15 cellular contexts compared by ENCODE assay signal in genomic region chr15:89664441-89664840, GRCh38. TPM values are rescaled to one million over a fixed set of nuclear protein-coding genes. Genes with fewer than 3 reads are reported as not detected.
DNase-seq lines count a peak whose midpoint lies in the region; ATAC-seq and TF ChIP-seq lines count a peak whose summit lies in the region.
"Had no signal": no experiment of that assay in that cellular context is flagged by ENCODE, and none has a peak within 500 bp of the region (broad histone marks: within the 10 kb centered on the region; RNA-seq: fewer than 3 reads in every experiment).

No MANE protein-coding gene starts in this region.

- no peaks in the 10 kb centered on the region for H3K36me3 Mint-ChIP-seq in activated CD4-positive, alpha-beta T cell treated with anti-CD3 and anti-CD28 coated beads for 36 hours (ENCODE audit: low read depth)
- no peaks in the 10 kb centered on the region for H3K36me3 Mint-ChIP-seq in brain
- H3K36me3 Mint-ChIP-seq: activated CD8-positive, alpha-beta memory T cell treated with anti-CD3 and anti-CD28 coated beads, Interleukin-2, amount 10 ng/mL, durations not matched to agents 7 days and 5 days; activated naive CD4-positive, alpha-beta T cell treated with anti-CD3 and anti-CD28 coated beads, Interleukin-2, amount 50 U/mL, for 72 hours had no signal

- no peak for TF ChIP-seq CTCF in brain (conservative IDR thresholded peaks at IDR 0.05)
- TF ChIP-seq CTCF in sigmoid colon (IDR thresholded peaks at IDR 0.05): no peak
- no peak for TF ChIP-seq CTCF in GM20000 (IDR thresholded peaks at IDR 0.05; ENCODE audit: extremely low read depth, missing control alignments)

- ATAC-seq in activated CD4-positive, alpha-beta T cell treated with anti-CD3 and anti-CD28 coated beads for 36 hours: no peak
- no peak for ATAC-seq in HG02571 (IDR thresholded peaks at IDR 0.05; ENCODE audit: unreplicated experiment)
- ATAC-seq in HG03378 (IDR thresholded peaks at IDR 0.05; ENCODE audit: unreplicated experiment): no peak
- ATAC-seq: activated CD8-positive, alpha-beta memory T cell treated with anti-CD3 and anti-CD28 coated beads, Interleukin-2, amount 10 ng/mL, durations not matched to agents 7 days and 5 days; activated naive CD4-positive, alpha-beta T cell treated with anti-CD3 and anti-CD28 coated beads, Interleukin-2, amount 50 U/mL, for 72 hours; pancreas had no signal

- no peaks in the 10 kb centered on the region for H3K9me3 Mint-ChIP-seq in activated CD4-positive, alpha-beta T cell treated with anti-CD3 and anti-CD28 coated beads for 36 hours (ENCODE audit: low read depth)
- peaks cover 0 to 6% (median 0%) of the 10 kb centered on the region in 5 experiments for H3K9me3 Mint-ChIP-seq in brain
- H3K9me3 Mint-ChIP-seq: activated naive CD4-positive, alpha-beta T cell treated with anti-CD3 and anti-CD28 coated beads, Interleukin-2, amount 50 U/mL, for 72 hours had no signal

- CTCF ChIA-PET in activated CD4-positive, alpha-beta T cell treated with anti-CD3 and anti-CD28 coated beads for 36 hours (lab: Charles Lee): no interaction called here

- 81 to 90% methylated on average over 8 of the region's 8 CpGs for WGBS in sigmoid colon, 2 donors

- peak overlapping the region; percentile 42 for H3K4me3 Mint-ChIP-seq in activated CD4-positive, alpha-beta T cell treated with anti-CD3 and anti-CD28 coated beads for 36 hours
- peak overlapping the region; percentile 77 to 85 (median 80) for H3K4me3 Mint-ChIP-seq in brain

- no peaks in the 10 kb centered on the region for H3K36me3 ChIP-seq in sigmoid colon
- H3K36me3 ChIP-seq: pancreas had no signal

- no peak overlapping the region for H3K4me3 ChIP-seq in sigmoid colon

- peaks cover 24% of the 10 kb centered on the region for H3K27me3 Mint-ChIP-seq in activated CD4-positive, alpha-beta T cell treated with anti-CD3 and anti-CD28 coated beads for 36 hours
- H3K27me3 Mint-ChIP-seq in brain: peaks cover 26% of the 10 kb centered on the region

- POLR2A ChIA-PET in activated CD4-positive, alpha-beta T cell treated with anti-CD3 and anti-CD28 coated beads for 36 hours (lab: Charles Lee): no interaction called here

- no peak overlapping the region for H3K27ac Mint-ChIP-seq in activated CD4-positive, alpha-beta T cell treated with anti-CD3 and anti-CD28 coated beads for 36 hours
- H3K27ac Mint-ChIP-seq in brain: peak overlapping the region in 3 of 5 experiments; percentile 59 to 81 (median 78)
- H3K27ac Mint-ChIP-seq: activated CD8-positive, alpha-beta memory T cell treated with anti-CD3 and anti-CD28 coated beads, Interleukin-2, amount 10 ng/mL, durations not matched to agents 7 days and 5 days; activated naive CD4-positive, alpha-beta T cell treated with anti-CD3 and anti-CD28 coated beads, Interleukin-2, amount 50 U/mL, for 72 hours had no signal

- no peak for TF ChIP-seq POLR2A in sigmoid colon (IDR thresholded peaks at IDR 0.05)

- DNase-seq in activated CD4-positive, alpha-beta T cell treated with anti-CD3 and anti-CD28 coated beads for 36 hours: no peak
- DNase-seq in activated CD4-positive, alpha-beta T cell treated with anti-CD3 and anti-CD28 coated beads for 4 hours: no peak
- DNase-seq in NCI-H2081 (lab: John Stamatoyannopoulos, UW): peak; percentile 64 to 90
- peak; percentile 29 for DNase-seq in sigmoid colon
- DNase-seq in GM20000 (ENCODE audit: low spot score): no peak
- DNase-seq: activated CD8-positive, alpha-beta memory T cell treated with anti-CD3 and anti-CD28 coated beads, Interleukin-2, amount 10 ng/mL, durations not matched to agents 7 days and 5 days; cerebellar nuclear complex; DMS 273 treated with DMSO at 0.1 percent for 48 hours; NK-92 treated with Interleukin-12 subunit alpha and Interleukin-12 subunit beta, amount 100 ng/mL, for 24 hours; pancreas; Right ventricle myocardium superior had no signal

- H3K27ac ChIP-seq in sigmoid colon: peak overlapping the region in 1 of 4 donors; percentile 86
- H3K27ac ChIP-seq: pancreas had no signal

- peaks cover 1% of the 10 kb centered on the region for H3K4me1 Mint-ChIP-seq in activated CD4-positive, alpha-beta T cell treated with anti-CD3 and anti-CD28 coated beads for 36 hours
- H3K4me1 Mint-ChIP-seq in brain: peaks cover 12% of the 10 kb centered on the region

- no peaks in the 10 kb centered on the region for H3K9me3 ChIP-seq in sigmoid colon
- H3K9me3 ChIP-seq: pancreas had no signal

- H3K27me3 ChIP-seq in sigmoid colon: no peaks in the 10 kb centered on the region
- H3K27me3 ChIP-seq: pancreas had no signal

- peaks cover 0 to 15% (median 6%) of the 10 kb centered on the region in 4 donors for H3K4me1 ChIP-seq in sigmoid colon

- no peak for TF ChIP-seq EP300 in sigmoid colon (IDR thresholded peaks at IDR 0.05)

- intact Hi-C loops in activated CD4-positive, alpha-beta T cell treated with anti-CD3 and anti-CD28 coated beads for 36 hours (cut with DNase I, micrococcal nuclease): no loop called here
- intact Hi-C loops in sigmoid colon (cut with DNase I): no loop called here

RNA-seq across cellular contexts. Expression of gene KIF7, which starts 9.2 kb away (rescaled TPM):
- 1 to 10 TPM; 2.1 to 2.3 TPM for total RNA-seq in activated CD4-positive, alpha-beta T cell treated with anti-CD3 and anti-CD28 coated beads for 36 hours
- polyA plus RNA-seq in brain (ENCODE audit: insufficient read depth, low read depth, low replicate concordance) (1.7 TPM), sigmoid colon (1 to 10 TPM in 1 of 3 donors, under 1 TPM in 2; 0.46 to 1.9 (median 0.60) TPM)
- total RNA-seq in sigmoid colon: 10 to 100 TPM in 1 of 4 donors, 1 to 10 TPM in 3; 5.4 to 15.2 (median 7.1) TPM

RNA-seq across cellular contexts. Expression of gene PLIN1, which starts 14.7 kb away (rescaled TPM):
- under 1 TPM; 0.39 to 0.41 TPM for total RNA-seq in activated CD4-positive, alpha-beta T cell treated with anti-CD3 and anti-CD28 coated beads for 36 hours
- polyA plus RNA-seq in brain (ENCODE audit: insufficient read depth, low read depth, low replicate concordance): 3.3 TPM
- 10 to 100 TPM in 1 of 4 donors, 1 to 10 TPM in 2, under 1 TPM in 1; 0.95 to 49.6 (median 1.6) TPM for total RNA-seq in sigmoid colon
- polyA plus RNA-seq in sigmoid colon: 10 to 100 TPM in 1 of 3 donors, 1 to 10 TPM in 2; 1.2 to 16.9 (median 4.8) TPM

RNA-seq across cellular contexts. Expression of gene PEX11A, which starts 26.1 kb away (rescaled TPM):
- 1 to 10 TPM; 4.7 to 5.3 TPM for total RNA-seq in activated CD4-positive, alpha-beta T cell treated with anti-CD3 and anti-CD28 coated beads for 36 hours
- polyA plus RNA-seq in brain (ENCODE audit: insufficient read depth, low read depth, low replicate concordance) (6.5 TPM), sigmoid colon (10 to 100 TPM; 12.4 to 18.6 (median 18.3) TPM)
- total RNA-seq in sigmoid colon: 10 to 100 TPM; 11.1 to 16.5 (median 13.3) TPM

RNA-seq across cellular contexts. Expression of gene WDR93, which starts 26.2 kb away (rescaled TPM):
- not detected for total RNA-seq in activated CD4-positive, alpha-beta T cell treated with anti-CD3 and anti-CD28 coated beads for 36 hours
- polyA plus RNA-seq in brain (ENCODE audit: insufficient read depth, low read depth, low replicate concordance): 0.32 TPM
- 1 to 10 TPM in 1 of 4 donors, not detected in 3; 1.1 TPM for total RNA-seq in sigmoid colon
- under 1 TPM in 1 of 3 donors, not detected in 2; 0.04 TPM for polyA plus RNA-seq in sigmoid colon
- total RNA-seq: activated CD8-positive, alpha-beta memory T cell treated with anti-CD3 and anti-CD28 coated beads, Interleukin-2, amount 10 ng/mL, durations not matched to agents 7 days and 5 days; activated naive CD4-positive, alpha-beta T cell treated with anti-CD3 and anti-CD28 coated beads, Interleukin-2, amount 50 U/mL, for 72 hours had no signal

Comparison
In these comparisons a context has a peak if more than half of its experiments do, and no peak if none do; other contexts are left out.
1. DNase-seq: peak in NCI-H2081 (2 of 2) and sigmoid colon (single experiment); none in activated CD4-positive, alpha-beta T cell treated with anti-CD3 and anti-CD28 coated beads for 36 hours (single experiment), activated CD4-positive, alpha-beta T cell treated with anti-CD3 and anti-CD28 coated beads for 4 hours (0 of 2) and GM20000 (single experiment).